ENCODE assay signal across 24 cellular contexts in the genomic region with DNA sequence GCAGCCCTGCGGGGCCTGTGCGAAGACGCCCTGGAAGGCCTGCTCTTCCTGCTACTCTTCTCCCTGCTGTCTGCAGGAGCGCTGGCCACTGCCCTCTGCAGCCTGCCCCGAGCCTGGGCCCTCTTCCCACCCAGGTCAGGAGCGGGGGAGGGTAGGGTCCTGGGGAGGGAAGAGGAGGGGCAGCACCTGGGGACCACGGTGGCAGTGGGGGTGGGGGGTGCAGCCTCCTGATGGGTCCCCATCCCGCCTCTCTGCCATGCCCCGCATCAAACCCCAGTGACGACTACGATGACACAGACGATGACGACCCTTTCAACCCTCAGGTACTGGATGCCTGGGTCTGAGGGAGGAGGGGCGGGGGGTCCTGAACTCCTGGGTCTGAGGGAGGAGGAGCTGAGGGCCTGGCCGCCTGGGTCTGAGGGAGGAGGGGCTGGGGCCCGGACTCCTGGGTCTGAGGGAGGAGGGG. TPM values are rescaled to one million over a fixed set of nuclear protein-coding genes. Genes with fewer than 3 reads are reported as not detected.
DNase-seq lines count a peak whose midpoint lies in the region; ATAC-seq, FAIRE-seq and TF ChIP-seq lines count a peak whose summit lies in the region.
"Had no signal": no experiment of that assay in that cellular context is flagged by ENCODE, and none has a peak within 500 bp of the region (broad histone marks: within the 10 kb centered on the region; RNA-seq: fewer than 3 reads in every experiment).

No MANE protein-coding gene starts in this region.

- TF ChIP-seq CTCF in right atrium auricular region (IDR thresholded peaks at IDR 0.05): no peak
- no peak for TF ChIP-seq CTCF in kidney (IDR thresholded peaks at IDR 0.05; ENCODE audit: borderline replicate concordance, extremely low read depth, insufficient read depth)

- 29 to 38% methylated on average over 14 to 16 of the region's 16 CpGs for WGBS in aorta, 2 donors

- DNase-seq in left cardiac atrium (no peak), right atrium auricular region (ENCODE audit: low spot score) (no peak), kidney (peak; percentile 69), aorta (peak in 1 of 2 donors; percentile 52), RCC 7860 (ENCODE audit: low spot score) (no peak), GOT3 (lab: John Stamatoyannopoulos, UW) (no peak)
- DNase-seq: activated B cell treated with CpG ODN at 0.5 μM for 24 hours; activated T-cell treated with anti-CD3 and anti-CD28 coated beads, Interleukin-2, amount 50 U/mL, for 1 hour; mesendoderm; naive thymus-derived CD8-positive, alpha-beta T cell; NCI-H187 treated with DMSO at 0.1 percent for 48 hours; NCI-H2227 treated with DMSO at 0.1 percent for 48 hours; stimulated activated CD4-positive, alpha-beta T cell treated with anti-CD3 and anti-CD28 coated beads, Interleukin-2, amount 100 ng/mL, for 48 hours had no signal

- H3K27ac ChIP-seq in right atrium auricular region (no peak overlapping the region), kidney (ENCODE audit: low read depth in 2 of 2, low read length in 2 of 2) (no peak overlapping the region), aorta (ENCODE audit: low read depth in 1 of 2, low read length in 2 of 2) (no peak overlapping the region)
- H3K27ac ChIP-seq: ascending aorta, C4-2B, skin epidermis had no signal

- H3K36me3 ChIP-seq in right atrium auricular region (no peaks in the 10 kb centered on the region), kidney (ENCODE audit: control insufficient read depth in 1 of 2, insufficient read depth in 2 of 2, low read length in 2 of 2) (no peaks in the 10 kb centered on the region), aorta (ENCODE audit: control insufficient read depth in 1 of 2, insufficient read depth in 2 of 2, low read length in 1 of 2) (no peaks in the 10 kb centered on the region)
- H3K36me3 ChIP-seq: ascending aorta had no signal

- no peak overlapping the region for H3K4me3 ChIP-seq in right atrium auricular region
- H3K4me3 ChIP-seq in kidney (ENCODE audit: low read length in 2 of 2): no peak overlapping the region
- H3K4me3 ChIP-seq in aorta (ENCODE audit: low read length in 2 of 2): no peak overlapping the region
- H3K4me3 ChIP-seq: ascending aorta, skin epidermis had no signal

- intact Hi-C loops in left cardiac atrium (cut with DNase I) (no loop called here), kidney (cut with DNase I) (no loop called here), aorta (cut with DNase I) (loop anchor here in 1 of 2 donors (5.0 kb wide), 1 partner anchor 42 kb away; no protein-coding TSS in a partner anchor)

- no peaks in the 10 kb centered on the region for H3K9me3 ChIP-seq in right atrium auricular region
- H3K9me3 ChIP-seq in kidney (ENCODE audit: control insufficient read depth in 1 of 2, low read length in 2 of 2): no peaks in the 10 kb centered on the region
- no peaks in the 10 kb centered on the region for H3K9me3 ChIP-seq in aorta (ENCODE audit: control insufficient read depth, low read length)
- H3K9me3 ChIP-seq: ascending aorta, SK-N-SH had no signal

- peaks cover 0 to 42% of the 10 kb centered on the region in 2 donors for H3K4me1 ChIP-seq in right atrium auricular region
- peaks cover 6 to 7% of the 10 kb centered on the region in 2 donors for H3K4me1 ChIP-seq in kidney (ENCODE audit: control insufficient read depth in 1 of 2, insufficient read depth in 1 of 2, low read depth in 1 of 2, low read length in 2 of 2)
- H3K4me1 ChIP-seq in aorta (ENCODE audit: control insufficient read depth in 1 of 2, insufficient read depth in 2 of 2, low read length in 2 of 2): no peaks in the 10 kb centered on the region
- H3K4me1 ChIP-seq: ascending aorta had no signal

- no peak for FAIRE-seq in kidney (lab: Jason Lieb, UNC)
- no peak for FAIRE-seq in RCC 7860 (lab: Jason Lieb, UNC)
- FAIRE-seq: A204.1, G401.6, keratinocyte had no signal

- H3K27me3 ChIP-seq in right atrium auricular region: no peaks in the 10 kb centered on the region
- no peaks in the 10 kb centered on the region for H3K27me3 ChIP-seq in aorta (ENCODE audit: control insufficient read depth in 1 of 2, insufficient read depth in 2 of 2, low read length in 1 of 2)

- ATAC-seq in left cardiac atrium: peak; percentile 4 to 20
- ATAC-seq in aorta (ENCODE audit: low FRiP score): peak; percentile 24
- ATAC-seq: Panc1 had no signal

- no peak overlapping the region for H3K9ac ChIP-seq in kidney (ENCODE audit: low read length in 2 of 2)
- H3K9ac ChIP-seq: SK-N-SH had no signal

RNA-seq across cellular contexts. Expression of gene LENG8, which starts 13.4 kb away (rescaled TPM):
- total RNA-seq in left cardiac atrium (10 to 100 TPM; 66.6 to 76.5 TPM), right atrium auricular region (10 to 100 TPM; 32.1 to 36.4 TPM), kidney (208 TPM), aorta (100 to 1,000 TPM; 166 to 274 TPM)
- polyA plus RNA-seq in kidney (ENCODE audit: insufficient read depth, low read depth, low replicate concordance) (48.6 TPM), aorta (100 to 1,000 TPM in 1 of 2 donors, 10 to 100 TPM in 1; 39.4 to 336 TPM)

RNA-seq across cellular contexts. Expression of gene TTYH1, which starts 20.3 kb away (rescaled TPM):
- 1 to 10 TPM; 1.9 to 3.0 TPM for total RNA-seq in left cardiac atrium
- 1 to 10 TPM; 1.7 to 2.7 TPM for total RNA-seq in right atrium auricular region
- total RNA-seq in kidney: 1.5 TPM
- 1.9 TPM for polyA plus RNA-seq in kidney (ENCODE audit: insufficient read depth, low read depth, low replicate concordance)
- 1 to 10 TPM in 1 of 2 donors, under 1 TPM in 1; 0.94 to 2.2 TPM for total RNA-seq in aorta
- polyA plus RNA-seq in aorta: under 1 TPM in 1 of 2 donors, not detected in 1; 0.03 TPM
- total RNA-seq: activated B cell treated with CpG ODN at 0.5 μM for 24 hours; activated CD4-positive, alpha-beta memory T cell treated with anti-CD3 and anti-CD28 coated beads for 36 hours; activated naive CD4-positive, alpha-beta T cell treated with anti-CD3 and anti-CD28 coated beads for 36 hours; H4; naive thymus-derived CD8-positive, alpha-beta T cell had no signal

RNA-seq across cellular contexts. Expression of gene LENG9, which starts 28.0 kb away (rescaled TPM):
- total RNA-seq in left cardiac atrium (1 to 10 TPM; 3.3 to 5.4 TPM), right atrium auricular region (1 to 10 TPM; 2.1 to 4.9 TPM), kidney (6.8 TPM), aorta (1 to 10 TPM; 5.4 to 7.4 TPM)
- polyA plus RNA-seq in kidney (ENCODE audit: insufficient read depth, low read depth, low replicate concordance) (2.0 TPM), aorta (1 to 10 TPM; 2.1 to 6.5 TPM)

RNA-seq across cellular contexts. Expression of gene CDC42EP5, which starts 37.5 kb away (rescaled TPM):
- total RNA-seq in left cardiac atrium: 10 to 100 TPM; 13.0 to 25.0 TPM
- total RNA-seq in right atrium auricular region: 10 to 100 TPM; 11.4 to 15.2 TPM
- 29.9 TPM for total RNA-seq in kidney
- polyA plus RNA-seq in kidney (ENCODE audit: insufficient read depth, low read depth, low replicate concordance): 19.3 TPM
- total RNA-seq in aorta: 10 to 100 TPM; 45.0 to 52.8 TPM
- polyA plus RNA-seq in aorta: 10 to 100 TPM; 40.4 to 55.2 TPM
- total RNA-seq: activated B cell treated with CpG ODN at 0.5 μM for 24 hours; activated CD4-positive, alpha-beta memory T cell treated with anti-CD3 and anti-CD28 coated beads for 36 hours; activated naive CD4-positive, alpha-beta T cell treated with anti-CD3 and anti-CD28 coated beads for 36 hours; naive thymus-derived CD8-positive, alpha-beta T cell had no signal
- polyA plus RNA-seq: naive thymus-derived CD8-positive, alpha-beta T cell had no signal
